ENCODE assay signal across 19 cellular contexts in genomic region chr3:119911748-119912147, GRCh38.
DNase-seq lines count a peak whose midpoint lies in the region; ATAC-seq and TF ChIP-seq lines count a peak whose summit lies in the region.
"Had no signal": no experiment of that assay in that cellular context is flagged by ENCODE, and none has a peak within 500 bp of the region (broad histone marks: within the 10 kb centered on the region; RNA-seq: fewer than 3 reads in every experiment).

No MANE protein-coding gene starts in this region.

- H3K9me3 Mint-ChIP-seq in activated CD4-positive, alpha-beta T cell treated with anti-CD3 and anti-CD28 coated beads, Interleukin-2, amount 10 ng/mL, durations not matched to agents 7 days and 5 days: no peaks in the 10 kb centered on the region
- H3K9me3 Mint-ChIP-seq in activated CD8-positive, alpha-beta T cell treated with anti-CD3 and anti-CD28 coated beads for 36 hours: no peaks in the 10 kb centered on the region
- no peaks in the 10 kb centered on the region for H3K9me3 Mint-ChIP-seq in naive thymus-derived CD4-positive, alpha-beta T cell
- H3K9me3 Mint-ChIP-seq: activated B cell treated with CpG ODN at 0.5 μM for 24 hours had no signal

- TF ChIP-seq CTCF in activated CD8-positive, alpha-beta T cell treated with anti-CD3 and anti-CD28 coated beads for 36 hours (IDR thresholded peaks at IDR 0.05): no peak
- no peak for TF ChIP-seq CTCF in BE2C (IDR thresholded peaks at IDR 0.05; ENCODE audit: low read depth, low read length)

- no peaks in the 10 kb centered on the region for H3K9me3 ChIP-seq in naive thymus-derived CD4-positive, alpha-beta T cell (ENCODE audit: control insufficient read depth in 2 of 3, low read length in 3 of 3)
- no peaks in the 10 kb centered on the region for H3K9me3 ChIP-seq in BE2C
- H3K9me3 ChIP-seq: A549, pancreas had no signal

- H3K27ac Mint-ChIP-seq in activated CD4-positive, alpha-beta T cell treated with anti-CD3 and anti-CD28 coated beads, Interleukin-2, amount 10 ng/mL, durations not matched to agents 7 days and 5 days: peak overlapping the region; percentile 80
- peak overlapping the region; percentile 92 for H3K27ac Mint-ChIP-seq in activated CD8-positive, alpha-beta T cell treated with anti-CD3 and anti-CD28 coated beads for 36 hours
- H3K27ac Mint-ChIP-seq in naive thymus-derived CD4-positive, alpha-beta T cell: peak overlapping the region in 7 of 9 donors; percentile 26 to 77 (median 41)
- H3K27ac Mint-ChIP-seq: activated B cell treated with CpG ODN at 0.5 μM for 24 hours had no signal

- no peaks in the 10 kb centered on the region for H3K36me3 ChIP-seq in naive thymus-derived CD4-positive, alpha-beta T cell (ENCODE audit: control insufficient read depth in 2 of 3, insufficient read depth in 3 of 3, low read length in 3 of 3)
- peaks cover 12% of the 10 kb centered on the region for H3K36me3 ChIP-seq in BE2C
- H3K36me3 ChIP-seq: pancreas had no signal

- peaks cover 7 to 17% of the 10 kb centered on the region in 2 donors for H3K4me1 ChIP-seq in naive thymus-derived CD4-positive, alpha-beta T cell (ENCODE audit: control insufficient read depth in 2 of 2, insufficient read depth in 2 of 2, low read length in 2 of 2)
- no peaks in the 10 kb centered on the region; the same call in 1 of the 2 replicates for H3K4me1 ChIP-seq in BE2C
- H3K4me1 ChIP-seq: A549, pancreas had no signal

- no peaks in the 10 kb centered on the region for H3K27me3 ChIP-seq in naive thymus-derived CD4-positive, alpha-beta T cell (ENCODE audit: control insufficient read depth in 2 of 2, insufficient read depth in 2 of 2, low read length in 2 of 2)
- no peaks in the 10 kb centered on the region for H3K27me3 ChIP-seq in BE2C
- H3K27me3 ChIP-seq: pancreas had no signal

- POLR2A ChIA-PET in activated CD4-positive, alpha-beta T cell treated with anti-CD3 and anti-CD28 coated beads, Interleukin-2, amount 10 ng/mL, durations not matched to agents 7 days and 5 days (lab: Charles Lee): interaction anchor here (1.0 kb wide), 1 partner anchor 184 kb away, joined by 3 read pairs; no protein-coding TSS in a partner anchor
- POLR2A ChIA-PET in activated CD8-positive, alpha-beta T cell treated with anti-CD3 and anti-CD28 coated beads for 36 hours (lab: Charles Lee): interaction anchor here (0.5 to 1.6 kb wide), 6 partner anchors 25 to 675 kb away, joined by 3 to 10 read pairs (median 4); no protein-coding TSS in a partner anchor
- POLR2A ChIA-PET in naive thymus-derived CD4-positive, alpha-beta T cell (lab: Charles Lee): no interaction called here

- CTCF ChIA-PET in activated CD4-positive, alpha-beta T cell treated with anti-CD3 and anti-CD28 coated beads, Interleukin-2, amount 10 ng/mL, durations not matched to agents 7 days and 5 days (lab: Charles Lee): no interaction called here
- CTCF ChIA-PET in activated CD8-positive, alpha-beta T cell treated with anti-CD3 and anti-CD28 coated beads for 36 hours (lab: Charles Lee): interaction anchor here (0.7 to 3.8 kb wide), 4 partner anchors 19 to 235 kb away, joined by 4 to 24 read pairs (median 7); partner anchors contain the start of gene GSK3B
- CTCF ChIA-PET in naive thymus-derived CD4-positive, alpha-beta T cell (lab: Charles Lee): interaction anchor here (0.6 kb wide), 1 partner anchor 245 kb away, joined by 3 read pairs; no protein-coding TSS in a partner anchor

- H3K4me3 Mint-ChIP-seq in activated CD4-positive, alpha-beta T cell treated with anti-CD3 and anti-CD28 coated beads, Interleukin-2, amount 10 ng/mL, durations not matched to agents 7 days and 5 days: peak overlapping the region; percentile 26
- H3K4me3 Mint-ChIP-seq in activated CD8-positive, alpha-beta T cell treated with anti-CD3 and anti-CD28 coated beads for 36 hours: peak overlapping the region; percentile 29
- H3K4me3 Mint-ChIP-seq in naive thymus-derived CD4-positive, alpha-beta T cell: peak overlapping the region in 9 of 10 donors; percentile 2 to 58 (median 47)
- H3K4me3 Mint-ChIP-seq: activated B cell treated with CpG ODN at 0.5 μM for 24 hours had no signal

- H3K4me1 Mint-ChIP-seq in activated CD4-positive, alpha-beta T cell treated with anti-CD3 and anti-CD28 coated beads, Interleukin-2, amount 10 ng/mL, durations not matched to agents 7 days and 5 days: peaks cover 24% of the 10 kb centered on the region
- H3K4me1 Mint-ChIP-seq in activated CD8-positive, alpha-beta T cell treated with anti-CD3 and anti-CD28 coated beads for 36 hours (ENCODE audit: low read depth): peaks cover 35% of the 10 kb centered on the region
- peaks cover 11 to 46% (median 33%) of the 10 kb centered on the region in 7 donors for H3K4me1 Mint-ChIP-seq in naive thymus-derived CD4-positive, alpha-beta T cell
- H3K4me1 Mint-ChIP-seq: activated B cell treated with CpG ODN at 0.5 μM for 24 hours had no signal

- ATAC-seq in GM21786 (IDR thresholded peaks at IDR 0.05; ENCODE audit: unreplicated experiment) (peak; percentile 53), GM21825 (IDR thresholded peaks at IDR 0.05; ENCODE audit: unreplicated experiment) (no peak), GM18519 (IDR thresholded peaks at IDR 0.05; ENCODE audit: low FRiP score, unreplicated experiment) (no peak)
- peak; percentile 62 for ATAC-seq in activated CD8-positive, alpha-beta T cell treated with anti-CD3 and anti-CD28 coated beads for 36 hours
- no peak for ATAC-seq in naive thymus-derived CD4-positive, alpha-beta T cell
- ATAC-seq: A549, pancreas had no signal

- H3K27ac ChIP-seq in naive thymus-derived CD4-positive, alpha-beta T cell (ENCODE audit: low read depth, low read length): no peak overlapping the region
- H3K27ac ChIP-seq: A549, pancreas, skin epidermis had no signal

- no peak overlapping the region for H3K4me3 ChIP-seq in naive thymus-derived CD4-positive, alpha-beta T cell (ENCODE audit: low read length)
- H3K4me3 ChIP-seq in BE2C (ENCODE audit: low read depth, low read length): no peak overlapping the region
- H3K4me3 ChIP-seq: A549, pancreas, skin epidermis had no signal

- peaks cover 49% of the 10 kb centered on the region for H3K36me3 Mint-ChIP-seq in activated CD4-positive, alpha-beta T cell treated with anti-CD3 and anti-CD28 coated beads, Interleukin-2, amount 10 ng/mL, durations not matched to agents 7 days and 5 days (ENCODE audit: low read depth)
- H3K36me3 Mint-ChIP-seq in activated CD8-positive, alpha-beta T cell treated with anti-CD3 and anti-CD28 coated beads for 36 hours (ENCODE audit: low read depth): peaks cover 36% of the 10 kb centered on the region
- peaks cover 5 to 44% (median 31%) of the 10 kb centered on the region in 5 donors for H3K36me3 Mint-ChIP-seq in naive thymus-derived CD4-positive, alpha-beta T cell

- no peaks in the 10 kb centered on the region for H3K27me3 Mint-ChIP-seq in activated CD4-positive, alpha-beta T cell treated with anti-CD3 and anti-CD28 coated beads, Interleukin-2, amount 10 ng/mL, durations not matched to agents 7 days and 5 days
- H3K27me3 Mint-ChIP-seq in activated CD8-positive, alpha-beta T cell treated with anti-CD3 and anti-CD28 coated beads for 36 hours: no peaks in the 10 kb centered on the region
- H3K27me3 Mint-ChIP-seq in naive thymus-derived CD4-positive, alpha-beta T cell: no peaks in the 10 kb centered on the region
- H3K27me3 Mint-ChIP-seq: activated B cell treated with CpG ODN at 0.5 μM for 24 hours had no signal

- intact Hi-C loops in activated CD8-positive, alpha-beta T cell treated with anti-CD3 and anti-CD28 coated beads for 36 hours (cut with micrococcal nuclease): loop anchor here (5.0 kb wide), 1 partner anchor 181 kb away; the partner anchor contains the start of gene GSK3B
- intact Hi-C loops in naive thymus-derived CD4-positive, alpha-beta T cell (cut with micrococcal nuclease): loop anchor here (1.0 to 5.0 kb wide), 3 partner anchors 26 to 184 kb away; partner anchors contain the start of gene GSK3B (in 1 of the 2)

- DNase-seq in activated CD4-positive, alpha-beta T cell treated with anti-CD3 and anti-CD28 coated beads, Interleukin-2, amount 10 ng/mL, durations not matched to agents 7 days and 5 days: peak; percentile 26
- no peak for DNase-seq in activated CD4-positive, alpha-beta T cell treated with anti-CD3 and anti-CD28 coated beads, Interleukin-2, amount 50 U/mL, for 4 hours
- peak; percentile 12 for DNase-seq in activated CD8-positive, alpha-beta T cell treated with anti-CD3 and anti-CD28 coated beads for 36 hours
- DNase-seq in naive thymus-derived CD4-positive, alpha-beta T cell: peak in 1 of 9 donors; percentile 9
- DNase-seq in BE2C: no peak
- DNase-seq: activated B cell treated with CpG ODN at 0.5 μM for 24 hours, Calu3, erythroblast, glutamatergic neuron, islet precursor cell, NCI-H1417, NCI-H345, pancreas, substantia nigra had no signal

Comparison
In these comparisons a context has a peak if more than half of its experiments do, and no peak if none do; other contexts are left out.
1. DNase-seq: peak in activated CD4-positive, alpha-beta T cell treated with anti-CD3 and anti-CD28 coated beads, Interleukin-2, amount 10 ng/mL, durations not matched to agents 7 days and 5 days (single experiment) and activated CD8-positive, alpha-beta T cell treated with anti-CD3 and anti-CD28 coated beads for 36 hours (single experiment); none in activated CD4-positive, alpha-beta T cell treated with anti-CD3 and anti-CD28 coated beads, Interleukin-2, amount 50 U/mL, for 4 hours (0 of 2) and BE2C (single experiment).
2. H3K27ac Mint-ChIP-seq: peak in every context shown above with its lines; median percentile 92 in activated CD8-positive, alpha-beta T cell treated with anti-CD3 and anti-CD28 coated beads for 36 hours; 80 in activated CD4-positive, alpha-beta T cell treated with anti-CD3 and anti-CD28 coated beads, Interleukin-2, amount 10 ng/mL, durations not matched to agents 7 days and 5 days; 41 in naive thymus-derived CD4-positive, alpha-beta T cell.
3. ATAC-seq: peak in GM21786 (single experiment) and activated CD8-positive, alpha-beta T cell treated with anti-CD3 and anti-CD28 coated beads for 36 hours (single experiment); none in naive thymus-derived CD4-positive, alpha-beta T cell (single experiment), GM21825 (single experiment) and GM18519 (single experiment).
4. Peak in every context shown above with its lines, with median percentiles within 50 percentile points of each other: H3K4me3 Mint-ChIP-seq.